Comparison of ENCODE assay signal across 11 cellular contexts in genomic region chr10:71333154-71333887, GRCh38. TPM values are rescaled to one million over a fixed set of nuclear protein-coding genes. Genes with fewer than 3 reads are reported as not detected.
DNase-seq lines count a peak whose midpoint lies in the region; TF ChIP-seq lines count a peak whose summit lies in the region.
"Had no signal": no experiment of that assay in that cellular context is flagged by ENCODE, and none has a peak within 500 bp of the region (broad histone marks: within the 10 kb centered on the region; RNA-seq: fewer than 3 reads in every experiment).

No MANE protein-coding gene starts in this region.

- H3K4me1 ChIP-seq in neutrophil (ENCODE audit: control insufficient read depth in 1 of 2, insufficient read depth in 1 of 2, low read depth in 1 of 2, low read length in 1 of 2) (peaks cover 4 to 7% of the 10 kb centered on the region in 2 experiments), sigmoid colon (no peaks in the 10 kb centered on the region)

- peaks cover 62% of the 10 kb centered on the region for H3K4me1 Mint-ChIP-seq in nephron progenitor cell

- H3K27ac ChIP-seq in VCaP = peak overlapping the region; percentile 63
- H3K27ac ChIP-seq in neutrophil = peak overlapping the region; percentile 48
- no peak overlapping the region for H3K27ac ChIP-seq in sigmoid colon

- no peak for TF ChIP-seq POLR2A in sigmoid colon (IDR thresholded peaks at IDR 0.05)

- TF ChIP-seq EP300 in sigmoid colon (IDR thresholded peaks at IDR 0.05) = no peak

- H3K9me3 Mint-ChIP-seq in nephron progenitor cell = no peaks in the 10 kb centered on the region
- H3K9me3 Mint-ChIP-seq: H9 had no signal

- H3K27me3 Mint-ChIP-seq in nephron progenitor cell (ENCODE audit: low read depth, poor library complexity) = no peaks in the 10 kb centered on the region

- H3K27me3 ChIP-seq in neutrophil (no peaks in the 10 kb centered on the region), sigmoid colon (no peaks in the 10 kb centered on the region)

- no peaks in the 10 kb centered on the region for H3K9me3 ChIP-seq in neutrophil
- no peaks in the 10 kb centered on the region for H3K9me3 ChIP-seq in sigmoid colon

- WGBS in sigmoid colon, 2 donors = 59 to 84% methylated on average over 9 of the region's 9 CpGs

- no peak for TF ChIP-seq CTCF in VCaP (conservative IDR thresholded peaks at IDR 0.05)
- no peak for TF ChIP-seq CTCF in neutrophil (IDR thresholded peaks at IDR 0.05)
- TF ChIP-seq CTCF in sigmoid colon (IDR thresholded peaks at IDR 0.05) = no peak
- TF ChIP-seq CTCF in nephron progenitor cell (IDR thresholded peaks at IDR 0.05) = no peak

- no peaks in the 10 kb centered on the region for H3K36me3 Mint-ChIP-seq in nephron progenitor cell (ENCODE audit: low read depth)

- no peak overlapping the region for H3K4me3 Mint-ChIP-seq in nephron progenitor cell
- H3K4me3 Mint-ChIP-seq: H9 had no signal

- H3K4me3 ChIP-seq in neutrophil (ENCODE audit: low read depth in 1 of 2, low read length in 1 of 2) (no peak overlapping the region), sigmoid colon (no peak overlapping the region)

- no peak overlapping the region for H3K27ac Mint-ChIP-seq in nephron progenitor cell

- intact Hi-C loops in sigmoid colon (cut with DNase I) = no loop called here

- peak; percentile 57 for DNase-seq in DMS79 treated with DMSO at 0.1 percent for 48 hours (lab: John Stamatoyannopoulos, UW)
- peak; percentile 80 to 82 for DNase-seq in Kasumi-1 (lab: John Stamatoyannopoulos, UW)
- no peak for DNase-seq in sigmoid colon
- DNase-seq in nephron progenitor cell = no peak
- DNase-seq in activated CD8-positive, alpha-beta memory T cell treated with anti-CD3 and anti-CD28 coated beads, Interleukin-2, amount 50 U/mL, for 4 hours = no peak
- DNase-seq: EL; H9; NCI-H2227 treated with DMSO at 0.1 percent for 48 hours; stimulated activated naive CD4-positive, alpha-beta T cell treated with Interleukin-2 at 50 U/mL for 16 hours had no signal

- H3K36me3 ChIP-seq in neutrophil = no peaks in the 10 kb centered on the region
- peaks cover 0 to 8% (median 0%) of the 10 kb centered on the region in 4 donors for H3K36me3 ChIP-seq in sigmoid colon

RNA-seq across cellular contexts. Expression of gene SLC29A3, which starts 14.3 kb away (rescaled TPM):
- total RNA-seq in sigmoid colon = 1 to 10 TPM; 2.9 to 6.2 (median 4.7) TPM
- 1 to 10 TPM; 2.3 to 5.0 (median 3.6) TPM for polyA plus RNA-seq in sigmoid colon

Comparison
In these comparisons a context has a peak if more than half of its experiments do, and no peak if none do; other contexts are left out.
1. DNase-seq: peak in DMS79 treated with DMSO at 0.1 percent for 48 hours (single experiment) and Kasumi-1 (2 of 2); none in sigmoid colon (single experiment), nephron progenitor cell (single experiment) and activated CD8-positive, alpha-beta memory T cell treated with anti-CD3 and anti-CD28 coated beads, Interleukin-2, amount 50 U/mL, for 4 hours (single experiment).
2. H3K27ac ChIP-seq: peak in VCaP (single experiment) and neutrophil (single experiment); none in sigmoid colon (0 of 4).